ENCODE assay signal across 10 cellular contexts in genomic region chr17:77405867-77406513, GRCh38.
DNase-seq lines count a peak whose midpoint lies in the region; ATAC-seq and TF ChIP-seq lines count a peak whose summit lies in the region.
"Had no signal": no experiment of that assay in that cellular context is flagged by ENCODE, and none has a peak within 500 bp of the region (broad histone marks: within the 10 kb centered on the region; RNA-seq: fewer than 3 reads in every experiment).

No MANE protein-coding gene starts in this region.

- WGBS in aorta, 2 donors, result 86 to 90% methylated on average over 10 of the region's 10 CpGs

- CTCF ChIA-PET in A673 (lab: Charles Lee), result no interaction called here
- CTCF ChIA-PET in activated CD8-positive, alpha-beta T cell treated with anti-CD3 and anti-CD28 coated beads for 36 hours (lab: Charles Lee), result interaction anchor here (1.0 to 13.5 kb wide), 8 partner anchors 14 to 89 kb away, joined by 3 to 124 read pairs (median 4); no protein-coding TSS in a partner anchor

- intact Hi-C loops in A673 (cut with micrococcal nuclease; ENCODE audit: unreplicated experiment) (no loop called here), aorta (cut with DNase I) (loop anchor here (5.0 kb wide), 2 partner anchors 34 to 74 kb away; no protein-coding TSS in a partner anchor)
- intact Hi-C loops in activated CD8-positive, alpha-beta T cell treated with anti-CD3 and anti-CD28 coated beads for 36 hours (cut with micrococcal nuclease), result no loop called here

- H3K9ac ChIP-seq in mucosa of rectum (ENCODE audit: low read depth in 1 of 2, low read length in 2 of 2), result peak overlapping the region; percentile 14 to 22

- peak overlapping the region; percentile 58; the same call in 1 of the 2 replicates for H3K4me3 Mint-ChIP-seq in HFFc6
- peak overlapping the region; percentile 87 for H3K4me3 Mint-ChIP-seq in activated CD8-positive, alpha-beta T cell treated with anti-CD3 and anti-CD28 coated beads for 36 hours

- peaks cover 77% of the 10 kb centered on the region for H3K4me1 Mint-ChIP-seq in HFFc6 (ENCODE audit: low read depth)
- peaks cover 94% of the 10 kb centered on the region for H3K4me1 Mint-ChIP-seq in activated CD8-positive, alpha-beta T cell treated with anti-CD3 and anti-CD28 coated beads for 36 hours (ENCODE audit: low read depth)

- ATAC-seq in activated CD8-positive, alpha-beta T cell treated with anti-CD3 and anti-CD28 coated beads for 36 hours, result no peak
- ATAC-seq in aorta (ENCODE audit: low FRiP score), result no peak
- ATAC-seq: gastrocnemius medialis had no signal

- peak overlapping the region; percentile 19 for H3K27ac ChIP-seq in A673 (ENCODE audit: low read depth, low read length, poor library complexity, severe bottlenecking)
- H3K27ac ChIP-seq in mucosa of rectum (ENCODE audit: low read depth in 2 of 2, low read length in 2 of 2), result peak overlapping the region in 1 of 2 donors; percentile 66
- peak overlapping the region in 1 of 2 donors; percentile 28 for H3K27ac ChIP-seq in aorta (ENCODE audit: low read depth in 1 of 2, low read length in 2 of 2)

- no peaks in the 10 kb centered on the region for H3K27me3 ChIP-seq in A673 (replicated peaks; ENCODE audit: insufficient read depth, low read depth, low read length, poor library complexity)
- no peaks in the 10 kb centered on the region for H3K27me3 ChIP-seq in mucosa of rectum (ENCODE audit: control insufficient read depth in 2 of 2, insufficient read depth in 2 of 2, low read length in 2 of 2)
- no peaks in the 10 kb centered on the region for H3K27me3 ChIP-seq in aorta (ENCODE audit: control insufficient read depth in 1 of 2, insufficient read depth in 2 of 2, low read length in 1 of 2)
- H3K27me3 ChIP-seq: gastrocnemius medialis, MG63 had no signal

- peaks cover 9% of the 10 kb centered on the region for H3K4me1 ChIP-seq in A673 (ENCODE audit: insufficient read depth, low read length, poor library complexity, severe bottlenecking)
- H3K4me1 ChIP-seq in mucosa of rectum (ENCODE audit: control insufficient read depth in 2 of 2, insufficient read depth in 2 of 2, low read length in 2 of 2), result peaks cover 36 to 48% of the 10 kb centered on the region in 2 donors
- H3K4me1 ChIP-seq in aorta (ENCODE audit: control insufficient read depth in 1 of 2, insufficient read depth in 2 of 2, low read length in 2 of 2), result peaks cover 0 to 8% of the 10 kb centered on the region in 2 donors

- POLR2A ChIA-PET in A673 (lab: Charles Lee; ENCODE audit: low non-redundant PET), result no interaction called here
- POLR2A ChIA-PET in activated CD8-positive, alpha-beta T cell treated with anti-CD3 and anti-CD28 coated beads for 36 hours (lab: Charles Lee), result interaction anchor here (0.7 to 3.9 kb wide), 15 partner anchors 9 to 81 kb away, joined by 3 to 31 read pairs (median 4); no protein-coding TSS in a partner anchor

- no peaks in the 10 kb centered on the region for H3K9me3 Mint-ChIP-seq in HFFc6
- no peaks in the 10 kb centered on the region for H3K9me3 Mint-ChIP-seq in activated CD8-positive, alpha-beta T cell treated with anti-CD3 and anti-CD28 coated beads for 36 hours

- H3K36me3 Mint-ChIP-seq in HFFc6 (ENCODE audit: low read depth), result peaks cover 39% of the 10 kb centered on the region
- peaks cover 41% of the 10 kb centered on the region for H3K36me3 Mint-ChIP-seq in activated CD8-positive, alpha-beta T cell treated with anti-CD3 and anti-CD28 coated beads for 36 hours (ENCODE audit: low read depth)

- no peak for DNase-seq in A673 (ENCODE audit: low spot score)
- DNase-seq in HFFc6, result no peak
- DNase-seq in activated CD8-positive, alpha-beta T cell treated with anti-CD3 and anti-CD28 coated beads for 36 hours, result no peak
- DNase-seq in aorta, result no peak
- no peak for DNase-seq in NCI-H2171 (lab: John Stamatoyannopoulos, UW)
- DNase-seq in GM20000 (ENCODE audit: low spot score), result no peak
- DNase-seq in A172 (ENCODE audit: low spot score), result no peak
- DNase-seq: gastrocnemius medialis, MG63 had no signal

- no peak overlapping the region for H3K4me3 ChIP-seq in A673 (ENCODE audit: low read depth, low read length, poor library complexity, severe bottlenecking)
- H3K4me3 ChIP-seq in mucosa of rectum (ENCODE audit: low read length in 2 of 2), result peak overlapping the region in 1 of 2 donors; percentile 14
- H3K4me3 ChIP-seq in aorta (ENCODE audit: low read length in 2 of 2), result no peak overlapping the region
- H3K4me3 ChIP-seq: gastrocnemius medialis, MG63 had no signal

- peak overlapping the region; percentile 95 for H3K27ac Mint-ChIP-seq in HFFc6
- peak overlapping the region; percentile 92 for H3K27ac Mint-ChIP-seq in activated CD8-positive, alpha-beta T cell treated with anti-CD3 and anti-CD28 coated beads for 36 hours

- H3K9me3 ChIP-seq in A673 (ENCODE audit: low read depth, low read length, poor library complexity, severe bottlenecking) (no peaks in the 10 kb centered on the region), mucosa of rectum (ENCODE audit: control insufficient read depth in 2 of 2, low read length in 2 of 2) (no peaks in the 10 kb centered on the region), aorta (ENCODE audit: control insufficient read depth, low read length) (no peaks in the 10 kb centered on the region)
- H3K9me3 ChIP-seq: gastrocnemius medialis, MG63 had no signal

- peaks cover 10% of the 10 kb centered on the region for H3K36me3 ChIP-seq in A673 (ENCODE audit: insufficient read depth, low read length, poor library complexity, severe bottlenecking)
- peaks cover 10 to 12% of the 10 kb centered on the region in 2 donors for H3K36me3 ChIP-seq in mucosa of rectum (ENCODE audit: control insufficient read depth in 2 of 2, insufficient read depth in 2 of 2, low read length in 2 of 2)
- no peaks in the 10 kb centered on the region for H3K36me3 ChIP-seq in aorta (ENCODE audit: control insufficient read depth in 1 of 2, insufficient read depth in 2 of 2, low read length in 1 of 2)

- H3K27me3 Mint-ChIP-seq in HFFc6 (ENCODE audit: insufficient read depth), result peaks cover 13% of the 10 kb centered on the region
- H3K27me3 Mint-ChIP-seq in activated CD8-positive, alpha-beta T cell treated with anti-CD3 and anti-CD28 coated beads for 36 hours, result no peaks in the 10 kb centered on the region

- no TSS peak for BruUV-seq in A673 (replicated peaks; lab: Mats Ljungman, UMichigan)

- TF ChIP-seq CTCF in A673 (conservative IDR thresholded peaks at IDR 0.05; ENCODE audit: low read depth, low read length), result no peak
- no peak for TF ChIP-seq CTCF in HFFc6 (IDR thresholded peaks at IDR 0.05)
- TF ChIP-seq CTCF in activated CD8-positive, alpha-beta T cell treated with anti-CD3 and anti-CD28 coated beads for 36 hours (IDR thresholded peaks at IDR 0.05), result no peak
- no peak for TF ChIP-seq CTCF in GM20000 (IDR thresholded peaks at IDR 0.05; ENCODE audit: extremely low read depth, missing control alignments)

Comparison
In these comparisons a context has a peak if more than half of its experiments do, and no peak if none do; other contexts are left out.
1. intact Hi-C loops: an anchor here in aorta (5.0 kb wide); none called in A673 and activated CD8-positive, alpha-beta T cell treated with anti-CD3 and anti-CD28 coated beads for 36 hours.